8 cellular contexts compared by ENCODE assay signal in genomic region chr3:113287111-113287817, GRCh38.
DNase-seq lines count a peak whose midpoint lies in the region; ATAC-seq, FAIRE-seq and TF ChIP-seq lines count a peak whose summit lies in the region.

No MANE protein-coding gene starts in this region.

- H3K9me3 ChIP-seq in left lung (no peaks in the 10 kb centered on the region), upper lobe of right lung (no peaks in the 10 kb centered on the region)

- H3K4me3 Mint-ChIP-seq in activated T-helper 1 cell treated with anti-CD3 and anti-CD28 coated beads, Interleukin-12 subunit alpha, Interleukin-12 subunit beta, Interleukin-2, Interleukin-4 antibody, amounts not matched to agents 30 ng/mL and 10 ng/mL and 1 ng/mL, durations not matched to agents 14 hours and 24 hours and 36 hours: no peak overlapping the region

- H3K4me1 Mint-ChIP-seq in activated T-helper 1 cell treated with anti-CD3 and anti-CD28 coated beads, Interleukin-12 subunit alpha, Interleukin-12 subunit beta, Interleukin-2, Interleukin-4 antibody, amounts not matched to agents 30 ng/mL and 10 ng/mL and 1 ng/mL, durations not matched to agents 14 hours and 24 hours and 36 hours (ENCODE audit: low read depth): peaks cover 6% of the 10 kb centered on the region

- no peaks in the 10 kb centered on the region for H3K36me3 Mint-ChIP-seq in activated T-helper 1 cell treated with anti-CD3 and anti-CD28 coated beads, Interleukin-12 subunit alpha, Interleukin-12 subunit beta, Interleukin-2, Interleukin-4 antibody, amounts not matched to agents 30 ng/mL and 10 ng/mL and 1 ng/mL, durations not matched to agents 14 hours and 24 hours and 36 hours (ENCODE audit: low read depth)

- H3K27me3 ChIP-seq in left lung (no peaks in the 10 kb centered on the region), upper lobe of right lung (no peaks in the 10 kb centered on the region)

- DNase-seq in HPDE6-E6E7 (ENCODE audit: extremely low spot score): peak; percentile 44
- DNase-seq in brain pericyte (ENCODE audit: low read depth, low spot score): peak; percentile 70
- DNase-seq in left lung: no peak
- no peak for DNase-seq in activated T-helper 1 cell treated with anti-CD3 and anti-CD28 coated beads, Interleukin-12 subunit alpha, Interleukin-12 subunit beta, Interleukin-2, Interleukin-4 antibody, amounts not matched to agents 30 ng/mL and 10 ng/mL and 1 ng/mL, durations not matched to agents 14 hours and 24 hours and 36 hours (ENCODE audit: low spot score)
- DNase-seq in upper lobe of right lung: no peak

- H3K27ac ChIP-seq in left lung (no peak overlapping the region), upper lobe of right lung (no peak overlapping the region)

- intact Hi-C loops in left lung (cut with DNase I) (loop anchor here (5.0 to 10.0 kb wide), 3 partner anchors 150 to 245 kb away; no protein-coding TSS in a partner anchor), upper lobe of right lung (cut with DNase I) (loop anchor here (5.0 to 10.0 kb wide), 2 partner anchors 150 to 232 kb away; no protein-coding TSS in a partner anchor)
- intact Hi-C loops in activated T-helper 1 cell treated with anti-CD3 and anti-CD28 coated beads, Interleukin-12 subunit alpha, Interleukin-12 subunit beta, Interleukin-2, Interleukin-4 antibody, amounts not matched to agents 30 ng/mL and 10 ng/mL and 1 ng/mL, durations not matched to agents 14 hours and 24 hours and 36 hours (cut with micrococcal nuclease): loop anchor here (5.0 kb wide), 2 partner anchors 175 to 250 kb away; no protein-coding TSS in a partner anchor

- H3K27ac Mint-ChIP-seq in activated T-helper 1 cell treated with anti-CD3 and anti-CD28 coated beads, Interleukin-12 subunit alpha, Interleukin-12 subunit beta, Interleukin-2, Interleukin-4 antibody, amounts not matched to agents 30 ng/mL and 10 ng/mL and 1 ng/mL, durations not matched to agents 14 hours and 24 hours and 36 hours: no peak overlapping the region

- H3K4me1 ChIP-seq in left lung: peaks cover 0 to 7% of the 10 kb centered on the region in 2 donors
- H3K4me1 ChIP-seq in upper lobe of right lung: no peaks in the 10 kb centered on the region

- H3K36me3 ChIP-seq in left lung (no peaks in the 10 kb centered on the region), upper lobe of right lung (no peaks in the 10 kb centered on the region)

- H3K27me3 Mint-ChIP-seq in activated T-helper 1 cell treated with anti-CD3 and anti-CD28 coated beads, Interleukin-12 subunit alpha, Interleukin-12 subunit beta, Interleukin-2, Interleukin-4 antibody, amounts not matched to agents 30 ng/mL and 10 ng/mL and 1 ng/mL, durations not matched to agents 14 hours and 24 hours and 36 hours (ENCODE audit: insufficient read depth): peaks cover 2% of the 10 kb centered on the region

- ATAC-seq in left lung (peak; percentile 11), upper lobe of right lung (no peak), GM21360 (IDR thresholded peaks at IDR 0.05; ENCODE audit: unreplicated experiment) (no peak), HG02588 (IDR thresholded peaks at IDR 0.05; ENCODE audit: unreplicated experiment) (no peak)

- TF ChIP-seq CTCF in left lung (IDR thresholded peaks at IDR 0.05) (no peak), upper lobe of right lung (IDR thresholded peaks at IDR 0.05) (no peak)

- no peaks in the 10 kb centered on the region for H3K9me3 Mint-ChIP-seq in activated T-helper 1 cell treated with anti-CD3 and anti-CD28 coated beads, Interleukin-12 subunit alpha, Interleukin-12 subunit beta, Interleukin-2, Interleukin-4 antibody, amounts not matched to agents 30 ng/mL and 10 ng/mL and 1 ng/mL, durations not matched to agents 14 hours and 24 hours and 36 hours

- peak; percentile 72 for FAIRE-seq in A204.1 (lab: Jason Lieb, UNC)

- H3K4me3 ChIP-seq in left lung: no peak overlapping the region
- no peak overlapping the region for H3K4me3 ChIP-seq in upper lobe of right lung

Comparison
In these comparisons a context has a peak if more than half of its experiments do, and no peak if none do; other contexts are left out.
1. DNase-seq: peak in HPDE6-E6E7 (single experiment) and brain pericyte (single experiment); none in left lung (0 of 2), activated T-helper 1 cell treated with anti-CD3 and anti-CD28 coated beads, Interleukin-12 subunit alpha, Interleukin-12 subunit beta, Interleukin-2, Interleukin-4 antibody, amounts not matched to agents 30 ng/mL and 10 ng/mL and 1 ng/mL, durations not matched to agents 14 hours and 24 hours and 36 hours (single experiment) and upper lobe of right lung (single experiment).